Comparison of ENCODE assay signal across 1 cellular context in the genomic region with DNA sequence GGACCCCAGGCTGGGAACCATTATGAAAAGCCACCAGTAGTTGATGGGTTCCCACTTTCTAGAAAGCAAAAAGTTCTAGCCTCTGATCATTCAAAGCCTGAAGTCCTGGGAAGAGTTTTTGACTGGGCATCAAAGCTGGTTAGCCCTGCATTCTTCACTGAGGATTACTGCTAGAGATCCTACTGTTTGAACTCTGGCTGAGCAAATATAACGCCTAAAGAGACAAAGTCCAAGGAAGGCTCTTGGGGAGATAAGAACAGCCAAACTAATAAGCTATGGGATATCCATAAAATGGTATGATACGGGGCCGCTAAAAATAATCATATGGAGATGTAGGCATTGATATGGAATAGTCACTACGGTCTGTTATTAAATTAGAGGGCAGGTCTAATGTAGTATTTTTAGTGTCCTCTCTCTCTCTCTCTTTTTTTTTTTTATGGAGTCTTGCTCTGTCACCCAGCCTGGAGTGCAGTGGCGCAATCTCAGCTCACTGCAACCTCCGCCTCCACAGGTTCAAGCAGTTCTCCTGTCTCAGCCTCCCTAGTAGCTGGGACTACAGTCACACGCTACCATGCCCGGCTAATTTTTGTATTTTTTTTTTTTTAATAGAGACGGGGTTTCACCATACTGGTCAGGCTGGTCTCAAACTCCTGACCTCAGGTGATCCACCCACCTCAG.
TF ChIP-seq lines count a peak whose summit lies in the region.

No MANE protein-coding gene starts in this region.

TF ChIP-seq in HepG2, 621 proteins besides CTCF, POLR2A, EP300 and RAD21 (continued from another document and continues in another):
- TF ChIP-seq, protein P1, sequence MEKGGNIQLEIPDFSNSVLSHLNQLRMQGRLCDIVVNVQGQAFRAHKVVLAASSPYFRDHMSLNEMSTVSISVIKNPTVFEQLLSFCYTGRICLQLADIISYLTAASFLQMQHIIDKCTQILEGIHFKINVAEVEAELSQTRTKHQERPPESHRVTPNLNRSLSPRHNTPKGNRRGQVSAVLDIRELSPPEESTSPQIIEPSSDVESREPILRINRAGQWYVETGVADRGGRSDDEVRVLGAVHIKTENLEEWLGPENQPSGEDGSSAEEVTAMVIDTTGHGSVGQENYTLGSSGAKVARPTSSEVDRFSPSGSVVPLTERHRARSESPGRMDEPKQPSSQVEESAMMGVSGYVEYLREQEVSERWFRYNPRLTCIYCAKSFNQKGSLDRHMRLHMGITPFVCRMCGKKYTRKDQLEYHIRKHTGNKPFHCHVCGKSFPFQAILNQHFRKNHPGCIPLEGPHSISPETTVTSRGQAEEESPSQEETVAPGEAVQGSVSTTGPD (CRISPR knock-in tag; IDR thresholded peaks at IDR 0.05) = peak; percentile 63
- TF ChIP-seq ZBTB38 (CRISPR knock-in tag; IDR thresholded peaks at IDR 0.05) = no peak
- TF ChIP-seq ZKSCAN8 (CRISPR knock-in tag; IDR thresholded peaks at IDR 0.05; ENCODE audit: borderline replicate concordance) = 0 out of 2 replicates have a peak, but pooled peaks have one; percentile 61
- TF ChIP-seq ZNF432 (CRISPR knock-in tag; IDR thresholded peaks at IDR 0.05; ENCODE audit: borderline replicate concordance) = no peak
- no peak for TF ChIP-seq ZNF775 (CRISPR knock-in tag; IDR thresholded peaks at IDR 0.05; ENCODE audit: borderline replicate concordance)
- peak; percentile 14; the same call in 1 of the 2 replicates for TF ChIP-seq NR2F2 (IDR thresholded peaks at IDR 0.05; ENCODE audit: borderline replicate concordance, low read depth)
- no peak for TF ChIP-seq SP140L (CRISPR knock-in tag; IDR thresholded peaks at IDR 0.05; ENCODE audit: borderline replicate concordance)
- TF ChIP-seq, protein P2, sequence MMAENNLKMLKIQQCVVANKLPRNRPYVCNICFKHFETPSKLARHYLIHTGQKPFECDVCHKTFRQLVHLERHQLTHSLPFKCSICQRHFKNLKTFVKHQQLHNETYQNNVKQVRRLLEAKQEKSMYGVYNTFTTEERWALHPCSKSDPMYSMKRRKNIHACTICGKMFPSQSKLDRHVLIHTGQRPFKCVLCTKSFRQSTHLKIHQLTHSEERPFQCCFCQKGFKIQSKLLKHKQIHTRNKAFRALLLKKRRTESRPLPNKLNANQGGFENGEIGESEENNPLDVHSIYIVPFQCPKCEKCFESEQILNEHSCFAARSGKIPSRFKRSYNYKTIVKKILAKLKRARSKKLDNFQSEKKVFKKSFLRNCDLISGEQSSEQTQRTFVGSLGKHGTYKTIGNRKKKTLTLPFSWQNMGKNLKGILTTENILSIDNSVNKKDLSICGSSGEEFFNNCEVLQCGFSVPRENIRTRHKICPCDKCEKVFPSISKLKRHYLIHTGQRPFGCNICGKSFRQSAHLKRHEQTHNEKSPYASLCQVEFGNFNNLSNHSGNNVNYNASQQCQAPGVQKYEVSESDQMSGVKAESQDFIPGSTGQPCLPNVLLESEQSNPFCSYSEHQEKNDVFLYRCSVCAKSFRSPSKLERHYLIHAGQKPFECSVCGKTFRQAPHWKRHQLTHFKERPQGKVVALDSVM (CRISPR knock-in tag; IDR thresholded peaks at IDR 0.05) = peak; percentile 100
- peak; percentile 76 for TF ChIP-seq FOXA3 (CRISPR knock-in tag; IDR thresholded peaks at IDR 0.05)
- TF ChIP-seq, protein P3, sequence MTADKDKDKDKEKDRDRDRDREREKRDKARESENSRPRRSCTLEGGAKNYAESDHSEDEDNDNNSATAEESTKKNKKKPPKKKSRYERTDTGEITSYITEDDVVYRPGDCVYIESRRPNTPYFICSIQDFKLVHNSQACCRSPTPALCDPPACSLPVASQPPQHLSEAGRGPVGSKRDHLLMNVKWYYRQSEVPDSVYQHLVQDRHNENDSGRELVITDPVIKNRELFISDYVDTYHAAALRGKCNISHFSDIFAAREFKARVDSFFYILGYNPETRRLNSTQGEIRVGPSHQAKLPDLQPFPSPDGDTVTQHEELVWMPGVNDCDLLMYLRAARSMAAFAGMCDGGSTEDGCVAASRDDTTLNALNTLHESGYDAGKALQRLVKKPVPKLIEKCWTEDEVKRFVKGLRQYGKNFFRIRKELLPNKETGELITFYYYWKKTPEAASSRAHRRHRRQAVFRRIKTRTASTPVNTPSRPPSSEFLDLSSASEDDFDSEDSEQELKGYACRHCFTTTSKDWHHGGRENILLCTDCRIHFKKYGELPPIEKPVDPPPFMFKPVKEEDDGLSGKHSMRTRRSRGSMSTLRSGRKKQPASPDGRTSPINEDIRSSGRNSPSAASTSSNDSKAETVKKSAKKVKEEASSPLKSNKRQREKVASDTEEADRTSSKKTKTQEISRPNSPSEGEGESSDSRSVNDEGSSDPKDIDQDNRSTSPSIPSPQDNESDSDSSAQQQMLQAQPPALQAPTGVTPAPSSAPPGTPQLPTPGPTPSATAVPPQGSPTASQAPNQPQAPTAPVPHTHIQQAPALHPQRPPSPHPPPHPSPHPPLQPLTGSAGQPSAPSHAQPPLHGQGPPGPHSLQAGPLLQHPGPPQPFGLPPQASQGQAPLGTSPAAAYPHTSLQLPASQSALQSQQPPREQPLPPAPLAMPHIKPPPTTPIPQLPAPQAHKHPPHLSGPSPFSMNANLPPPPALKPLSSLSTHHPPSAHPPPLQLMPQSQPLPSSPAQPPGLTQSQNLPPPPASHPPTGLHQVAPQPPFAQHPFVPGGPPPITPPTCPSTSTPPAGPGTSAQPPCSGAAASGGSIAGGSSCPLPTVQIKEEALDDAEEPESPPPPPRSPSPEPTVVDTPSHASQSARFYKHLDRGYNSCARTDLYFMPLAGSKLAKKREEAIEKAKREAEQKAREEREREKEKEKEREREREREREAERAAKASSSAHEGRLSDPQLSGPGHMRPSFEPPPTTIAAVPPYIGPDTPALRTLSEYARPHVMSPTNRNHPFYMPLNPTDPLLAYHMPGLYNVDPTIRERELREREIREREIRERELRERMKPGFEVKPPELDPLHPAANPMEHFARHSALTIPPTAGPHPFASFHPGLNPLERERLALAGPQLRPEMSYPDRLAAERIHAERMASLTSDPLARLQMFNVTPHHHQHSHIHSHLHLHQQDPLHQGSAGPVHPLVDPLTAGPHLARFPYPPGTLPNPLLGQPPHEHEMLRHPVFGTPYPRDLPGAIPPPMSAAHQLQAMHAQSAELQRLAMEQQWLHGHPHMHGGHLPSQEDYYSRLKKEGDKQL (CRISPR knock-in tag; IDR thresholded peaks at IDR 0.05; ENCODE audit: low read depth) = no peak
- peak; percentile 49; the same call in 1 of the 2 replicates for TF ChIP-seq SALL1 (CRISPR knock-in tag; IDR thresholded peaks at IDR 0.05)
- TF ChIP-seq ISL2 (CRISPR knock-in tag; IDR thresholded peaks at IDR 0.05) = peak; percentile 72; the same call in 1 of the 2 replicates
- TF ChIP-seq ZNF501 (CRISPR knock-in tag; IDR thresholded peaks at IDR 0.05) = no peak
- TF ChIP-seq, protein P4, sequence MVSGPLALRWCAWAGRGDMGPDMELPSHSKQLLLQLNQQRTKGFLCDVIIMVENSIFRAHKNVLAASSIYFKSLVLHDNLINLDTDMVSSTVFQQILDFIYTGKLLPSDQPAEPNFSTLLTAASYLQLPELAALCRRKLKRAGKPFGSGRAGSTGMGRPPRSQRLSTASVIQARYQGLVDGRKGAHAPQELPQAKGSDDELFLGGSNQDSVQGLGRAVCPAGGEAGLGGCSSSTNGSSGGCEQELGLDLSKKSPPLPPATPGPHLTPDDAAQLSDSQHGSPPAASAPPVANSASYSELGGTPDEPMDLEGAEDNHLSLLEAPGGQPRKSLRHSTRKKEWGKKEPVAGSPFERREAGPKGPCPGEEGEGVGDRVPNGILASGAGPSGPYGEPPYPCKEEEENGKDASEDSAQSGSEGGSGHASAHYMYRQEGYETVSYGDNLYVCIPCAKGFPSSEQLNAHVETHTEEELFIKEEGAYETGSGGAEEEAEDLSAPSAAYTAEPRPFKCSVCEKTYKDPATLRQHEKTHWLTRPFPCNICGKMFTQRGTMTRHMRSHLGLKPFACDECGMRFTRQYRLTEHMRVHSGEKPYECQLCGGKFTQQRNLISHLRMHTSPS (CRISPR knock-in tag; IDR thresholded peaks at IDR 0.05; ENCODE audit: low read depth) = 0 out of 2 replicates have a peak, but pooled peaks have one; percentile 12
- no peak for TF ChIP-seq ZNF75D (CRISPR knock-in tag; IDR thresholded peaks at IDR 0.05; ENCODE audit: borderline replicate concordance)
- no peak for TF ChIP-seq AGO1 (IDR thresholded peaks at IDR 0.05; ENCODE audit: low read depth, low read length, poor library complexity, severe bottlenecking)
- no peak for TF ChIP-seq ISX (CRISPR knock-in tag; conservative IDR thresholded peaks at IDR 0.05)
- TF ChIP-seq, protein P5, sequence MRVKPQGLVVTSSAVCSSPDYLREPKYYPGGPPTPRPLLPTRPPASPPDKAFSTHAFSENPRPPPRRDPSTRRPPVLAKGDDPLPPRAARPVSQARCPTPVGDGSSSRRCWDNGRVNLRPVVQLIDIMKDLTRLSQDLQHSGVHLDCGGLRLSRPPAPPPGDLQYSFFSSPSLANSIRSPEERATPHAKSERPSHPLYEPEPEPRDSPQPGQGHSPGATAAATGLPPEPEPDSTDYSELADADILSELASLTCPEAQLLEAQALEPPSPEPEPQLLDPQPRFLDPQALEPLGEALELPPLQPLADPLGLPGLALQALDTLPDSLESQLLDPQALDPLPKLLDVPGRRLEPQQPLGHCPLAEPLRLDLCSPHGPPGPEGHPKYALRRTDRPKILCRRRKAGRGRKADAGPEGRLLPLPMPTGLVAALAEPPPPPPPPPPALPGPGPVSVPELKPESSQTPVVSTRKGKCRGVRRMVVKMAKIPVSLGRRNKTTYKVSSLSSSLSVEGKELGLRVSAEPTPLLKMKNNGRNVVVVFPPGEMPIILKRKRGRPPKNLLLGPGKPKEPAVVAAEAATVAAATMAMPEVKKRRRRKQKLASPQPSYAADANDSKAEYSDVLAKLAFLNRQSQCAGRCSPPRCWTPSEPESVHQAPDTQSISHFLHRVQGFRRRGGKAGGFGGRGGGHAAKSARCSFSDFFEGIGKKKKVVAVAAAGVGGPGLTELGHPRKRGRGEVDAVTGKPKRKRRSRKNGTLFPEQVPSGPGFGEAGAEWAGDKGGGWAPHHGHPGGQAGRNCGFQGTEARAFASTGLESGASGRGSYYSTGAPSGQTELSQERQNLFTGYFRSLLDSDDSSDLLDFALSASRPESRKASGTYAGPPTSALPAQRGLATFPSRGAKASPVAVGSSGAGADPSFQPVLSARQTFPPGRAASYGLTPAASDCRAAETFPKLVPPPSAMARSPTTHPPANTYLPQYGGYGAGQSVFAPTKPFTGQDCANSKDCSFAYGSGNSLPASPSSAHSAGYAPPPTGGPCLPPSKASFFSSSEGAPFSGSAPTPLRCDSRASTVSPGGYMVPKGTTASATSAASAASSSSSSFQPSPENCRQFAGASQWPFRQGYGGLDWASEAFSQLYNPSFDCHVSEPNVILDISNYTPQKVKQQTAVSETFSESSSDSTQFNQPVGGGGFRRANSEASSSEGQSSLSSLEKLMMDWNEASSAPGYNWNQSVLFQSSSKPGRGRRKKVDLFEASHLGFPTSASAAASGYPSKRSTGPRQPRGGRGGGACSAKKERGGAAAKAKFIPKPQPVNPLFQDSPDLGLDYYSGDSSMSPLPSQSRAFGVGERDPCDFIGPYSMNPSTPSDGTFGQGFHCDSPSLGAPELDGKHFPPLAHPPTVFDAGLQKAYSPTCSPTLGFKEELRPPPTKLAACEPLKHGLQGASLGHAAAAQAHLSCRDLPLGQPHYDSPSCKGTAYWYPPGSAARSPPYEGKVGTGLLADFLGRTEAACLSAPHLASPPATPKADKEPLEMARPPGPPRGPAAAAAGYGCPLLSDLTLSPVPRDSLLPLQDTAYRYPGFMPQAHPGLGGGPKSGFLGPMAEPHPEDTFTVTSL (CRISPR knock-in tag; IDR thresholded peaks at IDR 0.05; ENCODE audit: borderline replicate concordance) = peak; percentile 92; the same call in 1 of the 2 replicates
- TF ChIP-seq CREM (IDR thresholded peaks at IDR 0.05) = peak; percentile 84
- no peak for TF ChIP-seq CREM (CRISPR knock-in tag; IDR thresholded peaks at IDR 0.05)
- TF ChIP-seq, protein P6, sequence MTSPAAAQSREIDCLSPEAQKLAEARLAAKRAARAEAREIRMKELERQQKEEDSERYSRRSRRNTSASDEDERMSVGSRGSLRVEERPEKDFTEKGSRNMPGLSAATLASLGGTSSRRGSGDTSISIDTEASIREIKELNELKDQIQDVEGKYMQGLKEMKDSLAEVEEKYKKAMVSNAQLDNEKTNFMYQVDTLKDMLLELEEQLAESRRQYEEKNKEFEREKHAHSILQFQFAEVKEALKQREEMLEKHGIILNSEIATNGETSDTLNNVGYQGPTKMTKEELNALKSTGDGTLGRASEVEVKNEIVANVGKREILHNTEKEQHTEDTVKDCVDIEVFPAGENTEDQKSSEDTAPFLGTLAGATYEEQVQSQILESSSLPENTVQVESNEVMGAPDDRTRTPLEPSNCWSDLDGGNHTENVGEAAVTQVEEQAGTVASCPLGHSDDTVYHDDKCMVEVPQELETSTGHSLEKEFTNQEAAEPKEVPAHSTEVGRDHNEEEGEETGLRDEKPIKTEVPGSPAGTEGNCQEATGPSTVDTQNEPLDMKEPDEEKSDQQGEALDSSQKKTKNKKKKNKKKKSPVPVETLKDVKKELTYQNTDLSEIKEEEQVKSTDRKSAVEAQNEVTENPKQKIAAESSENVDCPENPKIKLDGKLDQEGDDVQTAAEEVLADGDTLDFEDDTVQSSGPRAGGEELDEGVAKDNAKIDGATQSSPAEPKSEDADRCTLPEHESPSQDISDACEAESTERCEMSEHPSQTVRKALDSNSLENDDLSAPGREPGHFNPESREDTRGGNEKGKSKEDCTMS (CRISPR knock-in tag; conservative IDR thresholded peaks at IDR 0.05) = no peak
- TF ChIP-seq CHD4 (IDR thresholded peaks at IDR 0.05; ENCODE audit: borderline replicate concordance, low read length) = peak; percentile 28; the same call in 1 of the 2 replicates
- TF ChIP-seq, protein P7, sequence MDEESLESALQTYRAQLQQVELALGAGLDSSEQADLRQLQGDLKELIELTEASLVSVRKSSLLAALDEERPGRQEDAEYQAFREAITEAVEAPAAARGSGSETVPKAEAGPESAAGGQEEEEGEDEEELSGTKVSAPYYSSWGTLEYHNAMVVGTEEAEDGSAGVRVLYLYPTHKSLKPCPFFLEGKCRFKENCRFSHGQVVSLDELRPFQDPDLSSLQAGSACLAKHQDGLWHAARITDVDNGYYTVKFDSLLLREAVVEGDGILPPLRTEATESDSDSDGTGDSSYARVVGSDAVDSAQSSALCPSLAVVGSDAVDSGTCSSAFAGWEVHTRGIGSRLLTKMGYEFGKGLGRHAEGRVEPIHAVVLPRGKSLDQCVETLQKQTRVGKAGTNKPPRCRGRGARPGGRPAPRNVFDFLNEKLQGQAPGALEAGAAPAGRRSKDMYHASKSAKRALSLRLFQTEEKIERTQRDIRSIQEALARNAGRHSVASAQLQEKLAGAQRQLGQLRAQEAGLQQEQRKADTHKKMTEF (CRISPR knock-in tag; IDR thresholded peaks at IDR 0.05) = peak; percentile 77
- TF ChIP-seq NCOA5 (CRISPR knock-in tag; IDR thresholded peaks at IDR 0.05) = no peak
- TF ChIP-seq HNRNPH1 (optimal IDR thresholded peaks at IDR 0.05; ENCODE audit: low read depth, low read length) = no peak
- TF ChIP-seq ZNF350 (CRISPR knock-in tag; IDR thresholded peaks at IDR 0.05; ENCODE audit: borderline replicate concordance, low read depth) = no peak
- TF ChIP-seq HNRNPUL1 (IDR thresholded peaks at IDR 0.05; ENCODE audit: low read depth, low read length) = no peak
- TF ChIP-seq RAD51 (IDR thresholded peaks at IDR 0.05; ENCODE audit: borderline replicate concordance) = no peak
- TF ChIP-seq, protein P8, sequence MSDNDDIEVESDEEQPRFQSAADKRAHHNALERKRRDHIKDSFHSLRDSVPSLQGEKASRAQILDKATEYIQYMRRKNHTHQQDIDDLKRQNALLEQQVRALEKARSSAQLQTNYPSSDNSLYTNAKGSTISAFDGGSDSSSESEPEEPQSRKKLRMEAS (IDR thresholded peaks at IDR 0.05) = no peak
- TF ChIP-seq ZNF788 (CRISPR knock-in tag; IDR thresholded peaks at IDR 0.05; ENCODE audit: borderline replicate concordance) = no peak
- TF ChIP-seq KAT7 (CRISPR knock-in tag; IDR thresholded peaks at IDR 0.05; ENCODE audit: borderline replicate concordance) = no peak
- no peak for TF ChIP-seq ARNTL (CRISPR knock-in tag; IDR thresholded peaks at IDR 0.05)
- TF ChIP-seq ZNF292 (CRISPR knock-in tag; IDR thresholded peaks at IDR 0.05; ENCODE audit: borderline replicate concordance, low read depth) = peak; percentile 67; the same call in 1 of the 2 replicates
- no peak for TF ChIP-seq FIP1L1 (IDR thresholded peaks at IDR 0.05; ENCODE audit: borderline replicate concordance, insufficient read depth, low read depth, low read length)
